Comparison of ENCODE assay signal across 17 cellular contexts in genomic region chr6:64985726-64986125, GRCh38.
"Had no signal": no experiment of that assay in that cellular context is flagged by ENCODE, and none has a peak within 500 bp of the region (broad histone marks: within the 10 kb centered on the region; RNA-seq: fewer than 3 reads in every experiment).

No MANE protein-coding gene starts in this region.

- H3K27ac Mint-ChIP-seq: activated naive CD8-positive, alpha-beta T cell; nephron progenitor cell; T-cell had no signal

- H3K4me3 Mint-ChIP-seq: activated naive CD8-positive, alpha-beta T cell; nephron progenitor cell; T-cell had no signal

- H3K4me3 ChIP-seq: cardiac muscle cell, dorsolateral prefrontal cortex, left lung, prostate gland, right atrium auricular region, tibial nerve, vagina had no signal

- H3K9me3 ChIP-seq: left lung, prostate gland, right atrium auricular region, tibial nerve, vagina had no signal

- H3K4me1 Mint-ChIP-seq: nephron progenitor cell, T-cell had no signal

- H3K36me3 Mint-ChIP-seq: activated naive CD8-positive, alpha-beta T cell; T-cell had no signal

- ATAC-seq: foreskin keratinocyte; left lung; stimulated activated naive CD8-positive, alpha-beta T cell treated with anti-CD3 and anti-CD28 coated beads, Interleukin-15, Interleukin-2, amounts not matched to agents 100 U/mL and 50 U/mL, for 24 hours; T-cell had no signal

- H3K36me3 ChIP-seq: cardiac muscle cell, left lung, prostate gland, right atrium auricular region, tibial nerve, vagina had no signal

- DNase-seq: activated CD4-positive, CD25-positive, alpha-beta regulatory T cell treated with anti-CD3 and anti-CD28 coated beads, Interleukin-2, amount 50 U/mL, for 72 hours; activated gamma-delta T cell; amniotic stem cell; dorsolateral prefrontal cortex; foreskin keratinocyte; hypothalamus; left lung; midbrain; nephron progenitor cell; stimulated activated naive CD8-positive, alpha-beta T cell treated with anti-CD3 and anti-CD28 coated beads, Interleukin-15, Interleukin-2, amounts not matched to agents 100 U/mL and 50 U/mL, for 24 hours; T-cell had no signal

- H3K27me3 Mint-ChIP-seq: activated naive CD8-positive, alpha-beta T cell; T-cell had no signal

- H3K9me3 Mint-ChIP-seq: nephron progenitor cell had no signal

- H3K4me1 ChIP-seq: foreskin keratinocyte, left lung, prostate gland, right atrium auricular region, tibial nerve, vagina had no signal

- H3K27ac ChIP-seq: cardiac muscle cell, dorsolateral prefrontal cortex, foreskin keratinocyte, left lung, prostate gland, right atrium auricular region, tibial nerve, vagina had no signal

- H3K27me3 ChIP-seq: cardiac muscle cell, dorsolateral prefrontal cortex, foreskin keratinocyte, left lung, right atrium auricular region, tibial nerve, vagina had no signal
